10 cellular contexts compared by ENCODE assay signal in genomic region chrX:10175317-10175871, GRCh38. TPM values are rescaled to one million over a fixed set of nuclear protein-coding genes. Genes with fewer than 3 reads are reported as not detected.
DNase-seq lines count a peak whose midpoint lies in the region; ATAC-seq and TF ChIP-seq lines count a peak whose summit lies in the region.
"Had no signal": no experiment of that assay in that cellular context is flagged by ENCODE, and none has a peak within 500 bp of the region (broad histone marks: within the 10 kb centered on the region; RNA-seq: fewer than 3 reads in every experiment).

No MANE protein-coding gene starts in this region.

- no peak for TF ChIP-seq CTCF in mucosa of descending colon (IDR thresholded peaks at IDR 0.05)

- no peaks in the 10 kb centered on the region for H3K9me3 ChIP-seq in mucosa of descending colon

- ATAC-seq in HG03159 (IDR thresholded peaks at IDR 0.05; ENCODE audit: unreplicated experiment) (no peak), mucosa of descending colon (no peak)

- H3K4me3 ChIP-seq in mucosa of descending colon: no peak overlapping the region

- no peaks in the 10 kb centered on the region for H3K4me1 ChIP-seq in mucosa of descending colon (ENCODE audit: low read depth)

- intact Hi-C loops in mucosa of descending colon (cut with DNase I, micrococcal nuclease): no loop called here

- H3K36me3 ChIP-seq in mucosa of descending colon (ENCODE audit: low read depth): no peaks in the 10 kb centered on the region

- DNase-seq in HCEC 1CT: peak; percentile 55
- DNase-seq in astrocyte of the hippocampus (ENCODE audit: low read depth, low spot score): peak; percentile 78
- DNase-seq in glomerular visceral epithelial cell (ENCODE audit: extremely low spot score): peak; percentile 29
- peak; percentile 46 for DNase-seq in stromal cell of bone marrow (ENCODE audit: low read depth)
- DNase-seq in AML-193 (lab: John Stamatoyannopoulos, UW): no peak
- no peak for DNase-seq in NCI-H2227 (lab: John Stamatoyannopoulos, UW; ENCODE audit: unreplicated experiment)
- DNase-seq in mucosa of descending colon: no peak
- DNase-seq: activated T-cell treated with anti-CD3 and anti-CD28 coated beads, Interleukin-2, amount 50 U/mL, for 24 hours; cerebellar nuclear complex had no signal

RNA-seq across cellular contexts. Expression of gene CLCN4, which starts 18.6 kb away (rescaled TPM):
- total RNA-seq in mucosa of descending colon: 1 to 10 TPM in 2 of 3 donors, under 1 TPM in 1; 0.26 to 1.8 (median 1.7) TPM

Comparison
In these comparisons a context has a peak if more than half of its experiments do, and no peak if none do; other contexts are left out.
1. DNase-seq: peak in HCEC 1CT (single experiment), astrocyte of the hippocampus (single experiment), glomerular visceral epithelial cell (single experiment) and stromal cell of bone marrow (single experiment); none in AML-193 (0 of 2), NCI-H2227 (single experiment) and mucosa of descending colon (0 of 3).